27 cellular contexts compared by ENCODE assay signal in genomic region chr9:90919883-90920282, GRCh38.
DNase-seq lines count a peak whose midpoint lies in the region; ATAC-seq and TF ChIP-seq lines count a peak whose summit lies in the region.
"Had no signal": no experiment of that assay in that cellular context is flagged by ENCODE, and none has a peak within 500 bp of the region (broad histone marks: within the 10 kb centered on the region; RNA-seq: fewer than 3 reads in every experiment).

No MANE protein-coding gene starts in this region.

- intact Hi-C loops in testis (cut with DNase I; ENCODE audit: low total_unique reads), result no loop called here

- ATAC-seq in GM21526 (IDR thresholded peaks at IDR 0.05; ENCODE audit: low FRiP score, unreplicated experiment) (no peak), GM21576 (IDR thresholded peaks at IDR 0.05; ENCODE audit: unreplicated experiment) (no peak)
- ATAC-seq: effector memory CD8-positive, alpha-beta T cell had no signal

- H3K4me1 ChIP-seq in KMS-11 (ENCODE audit: low read depth, poor library complexity, severe bottlenecking) (peaks cover 97% of the 10 kb centered on the region), testis (peaks cover 20% of the 10 kb centered on the region)

- H3K36me3 ChIP-seq in KMS-11 (ENCODE audit: insufficient read depth) (no peaks in the 10 kb centered on the region), testis (ENCODE audit: low read depth, missing control alignments) (no peaks in the 10 kb centered on the region), H7 (replicated peaks; ENCODE audit: control insufficient read depth, insufficient read depth, low read length) (no peaks in the 10 kb centered on the region)
- H3K36me3 ChIP-seq: brain microvascular endothelial cell, neutrophil had no signal

- H3K9me3 Mint-ChIP-seq in chondrocyte (ENCODE audit: low read depth), result peaks cover 14% of the 10 kb centered on the region
- H3K9me3 Mint-ChIP-seq: effector memory CD8-positive, alpha-beta T cell; immature natural killer cell had no signal

- no peaks in the 10 kb centered on the region for H4K20me1 ChIP-seq in KMS-11 (ENCODE audit: insufficient read depth)

- H3K4me3 Mint-ChIP-seq in chondrocyte (ENCODE audit: unreplicated experiment), result no peak overlapping the region
- H3K4me3 Mint-ChIP-seq: effector memory CD8-positive, alpha-beta T cell; immature natural killer cell; naive B cell had no signal

- no peak overlapping the region for H3K4me2 ChIP-seq in KMS-11

- peak overlapping the region; percentile 96; the same call in 1 of the 2 replicates for H3K27ac ChIP-seq in KMS-11
- H3K27ac ChIP-seq in testis, result peak overlapping the region; percentile 55 to 84
- H3K27ac ChIP-seq: brain microvascular endothelial cell, neutrophil had no signal

- H3K27me3 ChIP-seq in KMS-11 (ENCODE audit: insufficient read depth, low read depth), result no peaks in the 10 kb centered on the region
- no peaks in the 10 kb centered on the region for H3K27me3 ChIP-seq in testis
- no peaks in the 10 kb centered on the region for H3K27me3 ChIP-seq in H7 (ENCODE audit: control insufficient read depth, insufficient read depth, low read length)
- H3K27me3 ChIP-seq: brain microvascular endothelial cell, foreskin keratinocyte had no signal

- no peaks in the 10 kb centered on the region for H3K79me2 ChIP-seq in KMS-11 (ENCODE audit: insufficient read depth, low read depth)

- no peak overlapping the region for H3K9ac ChIP-seq in KMS-11

- peaks cover 38% of the 10 kb centered on the region for H3K4me1 Mint-ChIP-seq in chondrocyte (ENCODE audit: low read depth)
- H3K4me1 Mint-ChIP-seq: immature natural killer cell had no signal

- TF ChIP-seq CTCF in KMS-11 (conservative IDR thresholded peaks at IDR 0.05; ENCODE audit: low read depth, low read length) (no peak), chondrocyte (IDR thresholded peaks at IDR 0.05) (no peak), testis (IDR thresholded peaks at IDR 0.05) (no peak)

- DNase-seq in chondrocyte (ENCODE audit: low spot score), result no peak
- peak in 28 of 51 donors; percentile 2 to 68 (median 19) for DNase-seq in hypothalamus (lab: John Stamatoyannopoulos, UW)
- DNase-seq in testis, result peak; percentile 78
- no peak for DNase-seq in H7
- no peak for DNase-seq in germinal center (ENCODE audit: low spot score)
- DNase-seq: activated effector memory CD4-positive, alpha-beta T cell treated with anti-CD3 and anti-CD28 coated beads, Interleukin-2, amount 50 U/mL, for 16 hours; brain microvascular endothelial cell; Calu3; DND-41; effector memory CD8-positive, alpha-beta T cell; erythroblast; foreskin keratinocyte; hippocampal formation; immature natural killer cell; KG1; naive B cell; NCI-H1417; NCI-H2081; NCI-H226; NCI-H774; stimulated activated CD8-positive, alpha-beta memory T cell treated with anti-CD3 and anti-CD28 coated beads, Interleukin-4, amount 100 ng/mL, for 48 hours; T-helper 2 cell had no signal

- H3K27ac Mint-ChIP-seq in chondrocyte (ENCODE audit: unreplicated experiment), result peak overlapping the region; percentile 76
- H3K27ac Mint-ChIP-seq: effector memory CD8-positive, alpha-beta T cell; progenitor cell of endocrine pancreas had no signal

- H3K9me3 ChIP-seq in testis, result no peaks in the 10 kb centered on the region
- H3K9me3 ChIP-seq: neutrophil had no signal

- peaks cover 1% of the 10 kb centered on the region for H3K36me3 Mint-ChIP-seq in chondrocyte (ENCODE audit: low read depth)
- H3K36me3 Mint-ChIP-seq: immature natural killer cell, naive B cell had no signal

- no peaks in the 10 kb centered on the region for H3K27me3 Mint-ChIP-seq in chondrocyte (ENCODE audit: low read depth)

- WGBS in testis, 2 donors, result 35 to 38% methylated on average over 9 to 10 of the region's 10 CpGs

- no peak for TF ChIP-seq POLR2A in testis (IDR thresholded peaks at IDR 0.05)

- no peak overlapping the region for H2AFZ ChIP-seq in KMS-11 (ENCODE audit: low read depth)

- H3K4me3 ChIP-seq in KMS-11 (IDR thresholded peaks at IDR 0.05; ENCODE audit: insufficient read depth, low read depth, low read length) (no peak overlapping the region), testis (no peak overlapping the region), H7 (ENCODE audit: insufficient read depth, low read depth, low read length) (no peak overlapping the region)

Comparison
In these comparisons a context has a peak if more than half of its experiments do, and no peak if none do; other contexts are left out.
1. DNase-seq: peak in hypothalamus (28 of 51) and testis (single experiment); none in chondrocyte (single experiment), H7 (single experiment) and germinal center (single experiment).